15 cellular contexts compared by ENCODE assay signal in genomic region chr6:125230674-125231073, GRCh38.
A peak's percentile ranks its signal among the peaks of the same experiment; 100 is the strongest.
DNase-seq lines count a peak whose midpoint lies in the region; ATAC-seq and TF ChIP-seq lines count a peak whose summit lies in the region.
"Had no signal": no experiment of that assay in that cellular context is flagged by ENCODE, and none has a peak within 500 bp of the region (broad histone marks: within the 10 kb centered on the region; RNA-seq: fewer than 3 reads in every experiment).

No MANE protein-coding gene starts in this region.

- H3K27ac ChIP-seq in GM23248 = no peak overlapping the region
- H3K27ac ChIP-seq in esophagus muscularis mucosa (replicated peaks in 1 of 4) = no peak overlapping the region
- H3K27ac ChIP-seq: HL-60 had no signal

- TF ChIP-seq CTCF in omental fat pad (IDR thresholded peaks at IDR 0.05) = no peak
- no peak for TF ChIP-seq CTCF in esophagus muscularis mucosa (IDR thresholded peaks at IDR 0.05)

- H3K4me1 ChIP-seq in GM23248 (ENCODE audit: insufficient read depth) (peaks cover 27% of the 10 kb centered on the region), esophagus muscularis mucosa (peaks cover 0 to 18% (median 5%) of the 10 kb centered on the region in 4 donors)
- H3K4me1 ChIP-seq: BE2C had no signal

- peak; percentile 14 for DNase-seq in GM23248
- peak; percentile 88 for DNase-seq in amniotic epithelial cell (ENCODE audit: low read depth)
- DNase-seq in omental fat pad (ENCODE audit: low spot score) = no peak
- DNase-seq in immature natural killer cell = no peak
- no peak for DNase-seq in esophagus muscularis mucosa (ENCODE audit: extremely low spot score)
- DNase-seq: BE2C, Calu3, DMS 273 treated with DMSO at 0.1 percent for 48 hours, GOT3, H9 had no signal

- H3K4me3 Mint-ChIP-seq in immature natural killer cell = no peak overlapping the region
- H3K4me3 Mint-ChIP-seq: H9 had no signal

- no peak overlapping the region for H2AFZ ChIP-seq in GM23248

- H3K9me3 Mint-ChIP-seq in immature natural killer cell = no peaks in the 10 kb centered on the region
- H3K9me3 Mint-ChIP-seq: H9 had no signal

- 61 to 64% methylated on average over 3 of the region's 3 CpGs for WGBS in GM23248 (ENCODE audit: low coverage in 1 of 2, low lambda C conversion rate in 2 of 2, missing lambda C conversion rate in 2 of 2), 2 experiments
- 88% methylated on average over 3 of the region's 3 CpGs for whole genome bisulfite sequencing in esophagus muscularis mucosa

- no peak for TF ChIP-seq EP300 in esophagus muscularis mucosa (IDR thresholded peaks at IDR 0.05)

- ATAC-seq in omental fat pad (ENCODE audit: low FRiP score) (peak; percentile 54), HG03097 (IDR thresholded peaks at IDR 0.05; ENCODE audit: low FRiP score, unreplicated experiment) (no peak), HG02571 (IDR thresholded peaks at IDR 0.05; ENCODE audit: unreplicated experiment) (no peak)
- ATAC-seq: GM12878, K562 had no signal

- intact Hi-C loops in esophagus muscularis mucosa (cut with DNase I) = no loop called here

- H3K36me3 Mint-ChIP-seq in immature natural killer cell = no peaks in the 10 kb centered on the region

- H3K4me2 ChIP-seq in GM23248 (ENCODE audit: unreplicated experiment) = no peak overlapping the region

- H3K36me3 ChIP-seq in GM23248 (ENCODE audit: low read depth) (no peaks in the 10 kb centered on the region), esophagus muscularis mucosa (no peaks in the 10 kb centered on the region)
- H3K36me3 ChIP-seq: BE2C had no signal

- H3K79me2 ChIP-seq in GM23248 (ENCODE audit: insufficient read depth) = no peaks in the 10 kb centered on the region

- H3K9me3 ChIP-seq in GM23248 (ENCODE audit: low read depth) (no peaks in the 10 kb centered on the region), esophagus muscularis mucosa (no peaks in the 10 kb centered on the region)
- H3K9me3 ChIP-seq: BE2C had no signal

- peaks cover 3% of the 10 kb centered on the region; the same call in 1 of the 2 replicates for H3K9me2 ChIP-seq in GM23248 (ENCODE audit: insufficient read depth)

- H3K27me3 ChIP-seq in GM23248 (replicated peaks; ENCODE audit: insufficient read depth) (no peaks in the 10 kb centered on the region), esophagus muscularis mucosa (no peaks in the 10 kb centered on the region)
- H3K27me3 ChIP-seq: BE2C had no signal

- H3K4me1 Mint-ChIP-seq in immature natural killer cell = no peaks in the 10 kb centered on the region

- H3K9ac ChIP-seq in GM23248 = no peak overlapping the region

- H3K27me3 Mint-ChIP-seq in immature natural killer cell (ENCODE audit: low read depth in 3 of 3) = peaks cover 0 to 4% (median 0%) of the 10 kb centered on the region in 3 donors

- H3F3A ChIP-seq in GM23248 (ENCODE audit: insufficient read depth) = peaks cover 6% of the 10 kb centered on the region; the same call in 1 of the 2 replicates

- H3K27ac Mint-ChIP-seq in immature natural killer cell = no peak overlapping the region
- H3K27ac Mint-ChIP-seq: H9 had no signal

- H4K20me1 ChIP-seq in GM23248 (ENCODE audit: insufficient read depth) = no peaks in the 10 kb centered on the region

- H3K4me3 ChIP-seq in GM23248 (no peak overlapping the region), esophagus muscularis mucosa (no peak overlapping the region)
- H3K4me3 ChIP-seq: GM12878, K562 had no signal

- TF ChIP-seq POLR2A in esophagus muscularis mucosa (IDR thresholded peaks at IDR 0.05; ENCODE audit: low read depth) = no peak

- in situ Hi-C loops in GM23248 (cut with MboI) = no loop called here

Comparison
In these comparisons a context has a peak if more than half of its experiments do, and no peak if none do; other contexts are left out.
1. DNase-seq: peak in GM23248 (single experiment) and amniotic epithelial cell (single experiment); none in omental fat pad (single experiment), immature natural killer cell (0 of 3) and esophagus muscularis mucosa (single experiment).